ENCODE assay signal across 28 cellular contexts in the genomic region with DNA sequence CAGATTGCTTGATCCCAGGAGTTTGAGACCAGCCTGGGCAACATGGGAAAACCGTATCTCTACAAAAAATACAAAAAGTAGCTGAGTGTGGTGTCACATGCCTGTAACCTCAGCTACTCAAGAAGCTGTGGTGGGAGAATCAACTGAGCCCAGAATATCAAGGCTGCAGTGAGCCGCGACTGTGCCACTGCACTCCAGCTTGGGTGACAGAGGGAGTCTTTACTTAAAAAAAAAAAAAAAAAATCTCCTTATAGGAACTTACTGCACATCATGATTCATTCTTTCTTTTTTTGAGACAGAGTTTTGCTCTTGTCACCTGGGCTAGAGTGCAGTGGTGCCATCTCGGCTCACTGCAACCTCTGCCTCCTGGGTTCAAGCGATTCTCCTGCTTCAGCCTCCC.
"Had no signal": no experiment of that assay in that cellular context is flagged by ENCODE, and none has a peak within 500 bp of the region (broad histone marks: within the 10 kb centered on the region; RNA-seq: fewer than 3 reads in every experiment).

No MANE protein-coding gene starts in this region.

- H3K4me3 ChIP-seq: esophagus squamous epithelium, left lung, mucosa of descending colon, prostate gland, sigmoid colon, spleen, testis, tibial nerve, upper lobe of left lung had no signal

- H3K9me3 ChIP-seq: esophagus squamous epithelium, left lung, mucosa of descending colon, neutrophil, prostate gland, sigmoid colon, spleen, testis, tibial nerve, upper lobe of left lung had no signal

- H3K27me3 ChIP-seq: esophagus squamous epithelium, left lung, neutrophil, sigmoid colon, spleen, testis, tibial nerve, upper lobe of left lung had no signal

- FAIRE-seq: endometrium, keratinocyte, urothelium cell line had no signal

- ATAC-seq: effector memory CD8-positive, alpha-beta T cell; left lung; mucosa of descending colon; natural killer cell treated with Interleukin-12 subunit alpha and Interleukin-12 subunit beta and Interleukin-15 and Interleukin-18, amount 100 ng/mL, for 72 hours; right cardiac atrium; stimulated activated memory B cell treated with anti-CD40 and anti-IgM and Interleukin-4, amounts not matched to agents 10 μg/mL and 1 μg/mL and 100 μg/mL, for 72 hours; stimulated activated naive CD8-positive, alpha-beta T cell treated with anti-CD3 and anti-CD28 coated beads, Interleukin-15, Interleukin-2, amounts not matched to agents 100 U/mL and 50 U/mL, for 24 hours had no signal

- H3K9me3 Mint-ChIP-seq: effector memory CD8-positive, alpha-beta T cell; naive B cell; natural killer cell treated with Interleukin-12 subunit alpha and Interleukin-12 subunit beta and Interleukin-15 and Interleukin-18, amount 100 ng/mL, for 72 hours; stimulated activated memory B cell treated with anti-CD40 and anti-IgM and Interleukin-4, amounts not matched to agents 10 μg/mL and 1 μg/mL and 100 μg/mL, for 72 hours had no signal

- DNase-seq: cortex of kidney; effector memory CD8-positive, alpha-beta T cell; erythroblast; esophagus squamous epithelium; foreskin melanocyte; head of caudate nucleus; left lung; mesenchymal stem cell; mucosa of descending colon; naive B cell; right cardiac atrium; sigmoid colon; spleen; stimulated activated CD4-positive, alpha-beta T cell treated with anti-CD3 and anti-CD28 coated beads, Interleukin-4, amount 100 ng/mL, for 4 hours; stimulated activated naive CD8-positive, alpha-beta T cell treated with anti-CD3 and anti-CD28 coated beads, Interleukin-15, Interleukin-2, amounts not matched to agents 100 U/mL and 50 U/mL, for 24 hours; substantia nigra; testis; upper lobe of left lung had no signal

- H3K4me1 Mint-ChIP-seq: mesothelial cell of epicardium; stimulated activated memory B cell treated with anti-CD40 and anti-IgM and Interleukin-4, amounts not matched to agents 10 μg/mL and 1 μg/mL and 100 μg/mL, for 72 hours had no signal

- H3K27ac Mint-ChIP-seq: effector memory CD8-positive, alpha-beta T cell; mesothelial cell of epicardium; natural killer cell treated with Interleukin-12 subunit alpha and Interleukin-12 subunit beta and Interleukin-15 and Interleukin-18, amount 100 ng/mL, for 72 hours; stimulated activated memory B cell treated with anti-CD40 and anti-IgM and Interleukin-4, amounts not matched to agents 10 μg/mL and 1 μg/mL and 100 μg/mL, for 72 hours had no signal

- H3K4me1 ChIP-seq: esophagus squamous epithelium, left lung, prostate gland, sigmoid colon, spleen, testis, tibial nerve, upper lobe of left lung had no signal

- H3K36me3 ChIP-seq: prostate gland had no signal

- H3K27me3 Mint-ChIP-seq: effector memory CD8-positive, alpha-beta T cell; naive B cell; natural killer cell treated with Interleukin-12 subunit alpha and Interleukin-12 subunit beta and Interleukin-15 and Interleukin-18, amount 100 ng/mL, for 72 hours; stimulated activated memory B cell treated with anti-CD40 and anti-IgM and Interleukin-4, amounts not matched to agents 10 μg/mL and 1 μg/mL and 100 μg/mL, for 72 hours had no signal

- H3K27ac ChIP-seq: esophagus squamous epithelium, left lung, neutrophil, prostate gland, sigmoid colon, spleen, testis, tibial nerve, upper lobe of left lung had no signal

- H3K4me3 Mint-ChIP-seq: effector memory CD8-positive, alpha-beta T cell; mesothelial cell of epicardium; naive B cell; natural killer cell treated with Interleukin-12 subunit alpha and Interleukin-12 subunit beta and Interleukin-15 and Interleukin-18, amount 100 ng/mL, for 72 hours; neural crest cell; stimulated activated memory B cell treated with anti-CD40 and anti-IgM and Interleukin-4, amounts not matched to agents 10 μg/mL and 1 μg/mL and 100 μg/mL, for 72 hours had no signal
